In the genomic region with DNA sequence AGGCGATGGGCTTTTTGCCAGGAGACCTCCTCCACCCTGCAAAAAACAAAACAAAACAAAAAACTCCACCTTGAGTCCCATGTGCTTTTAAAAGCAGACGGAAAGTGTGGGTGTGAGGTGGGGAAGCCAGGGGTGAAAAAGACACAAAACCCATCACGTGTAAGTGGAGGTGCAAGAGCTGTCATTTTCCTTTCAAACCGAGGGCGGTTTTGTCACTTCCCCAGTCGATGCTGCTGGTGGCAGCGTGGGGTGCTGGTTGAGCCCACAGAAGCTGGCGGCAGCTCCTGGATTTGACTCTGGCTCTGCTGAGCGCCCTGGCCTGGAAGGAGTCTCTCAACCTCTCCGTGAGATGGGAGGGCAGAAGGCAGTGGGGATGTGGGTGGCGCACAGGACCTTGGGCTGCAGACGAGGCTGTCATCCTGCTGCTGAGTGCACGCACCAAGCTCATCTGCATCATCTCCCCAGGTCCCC, we compare ENCODE assay signal across 14 cellular contexts.
A peak's percentile ranks its signal among the peaks of the same experiment; 100 is the strongest.
DNase-seq lines count a peak whose midpoint lies in the region; ATAC-seq lines count a peak whose summit lies in the region.
"Had no signal": no experiment of that assay in that cellular context is flagged by ENCODE, and none has a peak within 500 bp of the region (broad histone marks: within the 10 kb centered on the region; RNA-seq: fewer than 3 reads in every experiment).

No MANE protein-coding gene starts in this region.

- H3K36me3 Mint-ChIP-seq in T-helper 2 cell treated with Interferon-gamma antibody and Interleukin-4, amounts not matched to agents 5 μg/mL and 100 μg/mL, for 36 hours (ENCODE audit: low read depth), result no peaks in the 10 kb centered on the region
- H3K36me3 Mint-ChIP-seq: CD14-positive monocyte had no signal

- DNase-seq in left ventricle myocardium superior (peak; percentile 10), left cardiac atrium (no peak), NCI-H510A (lab: John Stamatoyannopoulos, UW) (peak; percentile 57), left kidney (ENCODE audit: low read depth, low spot score) (peak; percentile 46), ACHN (no peak), dedifferentiated amniotic fluid mesenchymal stem cell (ENCODE audit: extremely low spot score) (no peak)
- DNase-seq in T-helper 2 cell treated with Interferon-gamma antibody and Interleukin-4, amounts not matched to agents 5 μg/mL and 100 μg/mL, for 36 hours (ENCODE audit: low spot score), result no peak
- DNase-seq: activated T-cell treated with anti-CD3 and anti-CD28 coated beads, Interleukin-2, amount 50 U/mL, for 1 hour; body of pancreas; glutamatergic neuron; Peyer's patch; stimulated activated naive CD4-positive, alpha-beta T cell treated with Interleukin-2 at 50 U/mL for 16 hours had no signal

- no peaks in the 10 kb centered on the region for H3K4me1 Mint-ChIP-seq in T-helper 2 cell treated with Interferon-gamma antibody and Interleukin-4, amounts not matched to agents 5 μg/mL and 100 μg/mL, for 36 hours (ENCODE audit: low read depth)
- H3K4me1 Mint-ChIP-seq: CD14-positive monocyte had no signal

- intact Hi-C loops in left ventricle myocardium superior (cut with micrococcal nuclease), result no loop called here
- intact Hi-C loops in left cardiac atrium (cut with DNase I), result loop anchor here in 1 of 2 donors (10.0 kb wide), 1 partner anchor 390 kb away; no protein-coding TSS in a partner anchor

- no peak overlapping the region for H3K4me3 Mint-ChIP-seq in T-helper 2 cell treated with Interferon-gamma antibody and Interleukin-4, amounts not matched to agents 5 μg/mL and 100 μg/mL, for 36 hours
- H3K4me3 Mint-ChIP-seq: CD14-positive monocyte had no signal

- H3K27ac Mint-ChIP-seq in T-helper 2 cell treated with Interferon-gamma antibody and Interleukin-4, amounts not matched to agents 5 μg/mL and 100 μg/mL, for 36 hours, result no peak overlapping the region
- H3K27ac Mint-ChIP-seq: CD14-positive monocyte had no signal

- H3K27me3 Mint-ChIP-seq in T-helper 2 cell treated with Interferon-gamma antibody and Interleukin-4, amounts not matched to agents 5 μg/mL and 100 μg/mL, for 36 hours (ENCODE audit: low read depth), result no peaks in the 10 kb centered on the region

- ATAC-seq in left ventricle myocardium superior, result no peak
- ATAC-seq in left cardiac atrium, result no peak
- ATAC-seq in GM21723 (IDR thresholded peaks at IDR 0.05; ENCODE audit: unreplicated experiment), result no peak
- ATAC-seq: body of pancreas had no signal

- in situ Hi-C loops in ACHN (cut with HindIII; ENCODE audit: low pct_ligation_motif_present, low pct_unique_long_range_greater_than_20kb, low sequenced_read_pairs), result no loop called here

- H3K9me3 Mint-ChIP-seq in T-helper 2 cell treated with Interferon-gamma antibody and Interleukin-4, amounts not matched to agents 5 μg/mL and 100 μg/mL, for 36 hours, result no peaks in the 10 kb centered on the region

Comparison
In these comparisons a context has a peak if more than half of its experiments do, and no peak if none do; other contexts are left out.
1. DNase-seq: peak in left ventricle myocardium superior (single experiment), NCI-H510A (single experiment) and left kidney (single experiment); none in left cardiac atrium (single experiment), ACHN (single experiment), dedifferentiated amniotic fluid mesenchymal stem cell (single experiment) and T-helper 2 cell treated with Interferon-gamma antibody and Interleukin-4, amounts not matched to agents 5 μg/mL and 100 μg/mL, for 36 hours (single experiment).